In the genomic region with DNA sequence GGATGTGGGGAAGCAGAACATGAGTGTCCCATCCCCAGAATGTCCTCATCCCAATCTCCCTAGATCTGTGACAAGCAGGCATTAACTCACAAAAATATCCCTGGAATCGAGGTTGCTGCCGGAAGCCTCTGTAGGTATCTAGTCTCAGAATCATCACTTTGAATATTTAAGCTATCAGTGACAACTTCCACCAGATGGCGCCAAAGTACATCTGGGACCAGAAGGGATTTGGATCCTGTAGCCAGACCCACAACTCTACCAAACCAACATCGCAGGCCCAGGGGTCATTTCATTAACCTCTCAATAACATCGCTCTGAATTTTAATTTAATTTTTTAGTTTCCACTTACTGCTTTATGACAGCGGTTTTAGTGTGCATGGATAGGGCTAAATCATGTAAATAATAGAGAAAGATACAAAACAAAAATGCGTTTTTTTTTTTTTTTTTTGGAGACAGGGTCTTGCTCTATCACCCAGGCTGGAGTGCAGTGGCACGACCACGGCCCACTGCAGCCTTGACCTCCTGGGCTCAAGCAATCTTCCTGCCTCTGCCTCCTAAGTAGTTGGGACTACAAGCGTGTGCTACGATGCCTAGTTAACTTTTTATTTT, we compare ENCODE assay signal across 8 cellular contexts. TPM values are rescaled to one million over a fixed set of nuclear protein-coding genes. Genes with fewer than 3 reads are reported as not detected.
DNase-seq lines count a peak whose midpoint lies in the region; ATAC-seq, FAIRE-seq and TF ChIP-seq lines count a peak whose summit lies in the region.

No MANE protein-coding gene starts in this region.

- H3K36me3 Mint-ChIP-seq in IgD-negative memory B cell, result no peaks in the 10 kb centered on the region

- peak; percentile 35 for FAIRE-seq in endometrium (lab: Jason Lieb, UNC)

- H3K27ac Mint-ChIP-seq in IgD-negative memory B cell, result peak overlapping the region; percentile 10 to 91 (median 69)

- no peak overlapping the region for H3K9ac ChIP-seq in NT2/D1 (ENCODE audit: insufficient read length, low read depth)

- DNase-seq in NT2/D1 (ENCODE audit: low read depth, low spot score) (peak; percentile 89), middle frontal gyrus (ENCODE audit: extremely low spot score, low spot score) (peak; percentile 83)
- peak in 2 of 3 experiments; percentile 28 to 69 for DNase-seq in activated CD8-positive, alpha-beta memory T cell treated with anti-CD3 and anti-CD28 coated beads for 48 hours (ENCODE audit: low read depth in 2 of 3, low spot score in 2 of 3)
- peak; percentile 32 to 70 for DNase-seq in stimulated activated CD8-positive, alpha-beta memory T cell treated with anti-CD3 and anti-CD28 coated beads, Interleukin-4, amount 100 ng/mL, for 4 hours (ENCODE audit: low read depth in 2 of 2, low spot score in 1 of 2)

- no peak for ATAC-seq in HG03565 (IDR thresholded peaks at IDR 0.05; ENCODE audit: unreplicated experiment)

- H3K36me3 ChIP-seq in NT2/D1 (ENCODE audit: insufficient read depth, insufficient read length, low read length), result no peaks in the 10 kb centered on the region

- peak; percentile 71 for TF ChIP-seq CTCF in GM12875 (IDR thresholded peaks at IDR 0.05; ENCODE audit: borderline replicate concordance, insufficient read depth, low read depth, low read length)

- H3K27me3 Mint-ChIP-seq in IgD-negative memory B cell, result no peaks in the 10 kb centered on the region

- H3K4me3 ChIP-seq in GM12875 (ENCODE audit: low read depth, low read length) (no peak overlapping the region), NT2/D1 (ENCODE audit: insufficient read length, low read depth) (no peak overlapping the region)

- no peaks in the 10 kb centered on the region for H3K9me3 Mint-ChIP-seq in IgD-negative memory B cell

- H3K4me1 ChIP-seq in NT2/D1 (ENCODE audit: insufficient read depth, insufficient read length), result no peaks in the 10 kb centered on the region

- no peaks in the 10 kb centered on the region for H3K27me3 ChIP-seq in NT2/D1 (ENCODE audit: insufficient read depth, insufficient read length)

- peak overlapping the region; percentile 66 to 90 (median 84) for H3K4me3 Mint-ChIP-seq in IgD-negative memory B cell

- peaks cover 8% of the 10 kb centered on the region for H3K9me3 ChIP-seq in NT2/D1 (ENCODE audit: insufficient read depth, low read length)

- peaks cover 16 to 23% (median 20%) of the 10 kb centered on the region in 3 donors for H3K4me1 Mint-ChIP-seq in IgD-negative memory B cell

RNA-seq across cellular contexts. Expression of a gene that starts 1.1 kb away (rescaled TPM):
- 21.9 TPM for polyA plus RNA-seq in IgD-negative memory B cell

RNA-seq across cellular contexts. Expression of a gene that starts 28.3 kb away (rescaled TPM):
- 2.1 TPM for polyA plus RNA-seq in IgD-negative memory B cell

RNA-seq across cellular contexts. Expression of a gene that starts 46.6 kb away (rescaled TPM):
- polyA plus RNA-seq in IgD-negative memory B cell, result 0.19 TPM
